ENCODE assay signal across 15 cellular contexts in genomic region chr10:101007099-101007711, GRCh38. TPM values are rescaled to one million over a fixed set of nuclear protein-coding genes. Genes with fewer than 3 reads are reported as not detected.
DNase-seq lines count a peak whose midpoint lies in the region; ATAC-seq and TF ChIP-seq lines count a peak whose summit lies in the region.
"Had no signal": no experiment of that assay in that cellular context is flagged by ENCODE, and none has a peak within 500 bp of the region (broad histone marks: within the 10 kb centered on the region; RNA-seq: fewer than 3 reads in every experiment).

No MANE protein-coding gene starts in this region.

- in situ Hi-C loops in gastrocnemius medialis (cut with MboI; ENCODE audit: low sequenced_read_pairs in 4 of 4) = no loop called here

- H3K9me3 ChIP-seq in adipocyte (ENCODE audit: control insufficient read depth, low read length) (no peaks in the 10 kb centered on the region), right atrium auricular region (no peaks in the 10 kb centered on the region), gastrocnemius medialis (no peaks in the 10 kb centered on the region)

- H3K9ac ChIP-seq in adipocyte (ENCODE audit: low read length) = peak overlapping the region; percentile 44
- H3K9ac ChIP-seq: parathyroid adenoma had no signal

- TF ChIP-seq CTCF in right atrium auricular region (IDR thresholded peaks at IDR 0.05) = no peak
- TF ChIP-seq CTCF in gastrocnemius medialis (IDR thresholded peaks at IDR 0.05 in 4 of 5, conservative IDR thresholded peaks at IDR 0.05 in 1 of 5) = no peak

- TF ChIP-seq POLR2A in gastrocnemius medialis (IDR thresholded peaks at IDR 0.05) = no peak

- H3K4me1 ChIP-seq in adipocyte (ENCODE audit: control insufficient read depth, insufficient read depth, low read length) = peaks cover 32% of the 10 kb centered on the region
- peaks cover 0 to 62% of the 10 kb centered on the region in 2 donors for H3K4me1 ChIP-seq in right atrium auricular region
- peaks cover 18 to 31% of the 10 kb centered on the region in 2 donors for H3K4me1 ChIP-seq in gastrocnemius medialis
- H3K4me1 ChIP-seq: parathyroid adenoma had no signal

- no peak for ATAC-seq in gastrocnemius medialis
- ATAC-seq in HG03097 (IDR thresholded peaks at IDR 0.05; ENCODE audit: low FRiP score, unreplicated experiment) = no peak
- ATAC-seq: activated CD4-positive, CD25-positive, alpha-beta regulatory T cell treated with anti-CD3 and anti-CD28 coated beads, Interleukin-2, amount 50 U/mL, for 24 hours; stimulated activated naive B cell treated with anti-CD40 and anti-IgM and Interleukin-4, amounts not matched to agents 10 μg/mL and 1 μg/mL and 100 μg/mL, for 72 hours had no signal

- peaks cover 53% of the 10 kb centered on the region for H3K36me3 ChIP-seq in adipocyte (ENCODE audit: control insufficient read depth, insufficient read depth, low read length, severe bottlenecking)
- H3K36me3 ChIP-seq in right atrium auricular region = peaks cover 48% of the 10 kb centered on the region
- peaks cover 0 to 32% of the 10 kb centered on the region in 2 donors for H3K36me3 ChIP-seq in gastrocnemius medialis

- H3K4me3 ChIP-seq in adipocyte (ENCODE audit: low read length) (no peak overlapping the region), right atrium auricular region (no peak overlapping the region), gastrocnemius medialis (no peak overlapping the region)

- H3K27ac ChIP-seq in right atrium auricular region (peak overlapping the region; percentile 27 to 60), gastrocnemius medialis (peak overlapping the region; percentile 41 to 100 (median 46))
- H3K27ac ChIP-seq: parathyroid adenoma had no signal

- no peaks in the 10 kb centered on the region for H3K27me3 ChIP-seq in adipocyte (replicated peaks; ENCODE audit: control insufficient read depth, insufficient read depth, low read length)
- H3K27me3 ChIP-seq in right atrium auricular region = no peaks in the 10 kb centered on the region
- no peaks in the 10 kb centered on the region for H3K27me3 ChIP-seq in gastrocnemius medialis

- intact Hi-C loops in gastrocnemius medialis (cut with DNase I; ENCODE audit: low total_unique reads) = no loop called here

- DNase-seq in DMS79 treated with DMSO at 0.1 percent for 48 hours (lab: John Stamatoyannopoulos, UW) (peak; percentile 26), adipocyte (ENCODE audit: low read depth) (peak; percentile 27), right atrium auricular region (ENCODE audit: low spot score) (no peak), gastrocnemius medialis (no peak), NCI-H1048 (lab: John Stamatoyannopoulos, UW) (no peak), retina (no peak)
- no peak for DNase-seq in activated CD8-positive, alpha-beta memory T cell treated with anti-CD3 and anti-CD28 coated beads, Interleukin-2, amount 50 U/mL, for 48 hours
- DNase-seq: GDM1; NCI-H1930; NK-92 treated with Interleukin-12 subunit alpha and Interleukin-12 subunit beta, amount 100 ng/mL, for 24 hours; stimulated activated CD4-positive, alpha-beta T cell treated with anti-CD3 and anti-CD28 coated beads, Interleukin-4, amount 100 ng/mL, for 24 hours; stimulated activated naive B cell treated with anti-CD40 and anti-IgM and Interleukin-4, amounts not matched to agents 10 μg/mL and 1 μg/mL and 100 μg/mL, for 72 hours had no signal

RNA-seq across cellular contexts. Expression of gene LZTS2, which starts 7.6 kb away (rescaled TPM):
- total RNA-seq in right atrium auricular region (10 to 100 TPM; 40.0 to 71.0 TPM), gastrocnemius medialis (10 to 100 TPM; 22.5 to 44.7 (median 26.7) TPM)

RNA-seq across cellular contexts. Expression of gene TWNK, which starts 19.9 kb away (rescaled TPM):
- total RNA-seq in right atrium auricular region (1 to 10 TPM; 5.5 to 7.1 TPM), gastrocnemius medialis (10 to 100 TPM in 2 of 4 donors, 1 to 10 TPM in 2; 8.2 to 19.8 (median 10.0) TPM)

RNA-seq across cellular contexts. Expression of gene MRPL43, which starts 19.9 kb away (rescaled TPM):
- total RNA-seq in right atrium auricular region (10 to 100 TPM; 60.1 to 88.4 TPM), gastrocnemius medialis (100 to 1,000 TPM in 1 of 4 donors, 10 to 100 TPM in 3; 83.3 to 129 (median 92.5) TPM)

RNA-seq across cellular contexts. Expression of gene PDZD7, which starts 23.7 kb away (rescaled TPM):
- total RNA-seq in right atrium auricular region (1 to 10 TPM in 1 of 2 donors, under 1 TPM in 1; 0.59 to 1.3 TPM), gastrocnemius medialis (under 1 TPM in 1 of 4 donors, not detected in 3; 0.11 TPM)

RNA-seq across cellular contexts. Expression of gene SFXN3, which starts 23.8 kb away (rescaled TPM):
- total RNA-seq in right atrium auricular region (10 to 100 TPM; 16.4 to 42.9 TPM), gastrocnemius medialis (1 to 10 TPM; 4.2 to 9.5 (median 7.0) TPM)

Comparison
In these comparisons a context has a peak if more than half of its experiments do, and no peak if none do; other contexts are left out.
1. DNase-seq: peak in DMS79 treated with DMSO at 0.1 percent for 48 hours (single experiment) and adipocyte (single experiment); none in right atrium auricular region (single experiment), gastrocnemius medialis (0 of 2), NCI-H1048 (single experiment), activated CD8-positive, alpha-beta memory T cell treated with anti-CD3 and anti-CD28 coated beads, Interleukin-2, amount 50 U/mL, for 48 hours (single experiment) and retina (single experiment).